In the genomic region with DNA sequence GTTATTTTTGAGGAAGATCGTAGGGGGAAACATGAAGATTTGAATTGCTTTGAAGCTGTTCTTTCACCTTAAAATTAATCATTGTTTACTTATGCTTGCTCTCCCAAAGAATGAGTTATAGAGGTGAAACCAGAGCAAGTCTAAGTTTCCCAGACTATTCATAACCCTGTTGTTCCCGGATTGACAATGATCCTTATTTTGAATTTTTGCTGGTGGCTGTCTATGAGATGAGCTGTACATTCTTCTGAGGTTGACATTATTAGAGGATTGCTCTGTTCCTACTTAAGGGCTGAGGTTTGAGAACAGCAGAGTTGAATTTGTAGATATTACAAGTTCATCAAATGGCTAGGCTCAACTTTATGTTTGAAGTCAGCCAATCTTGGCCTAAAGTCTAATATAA, we compare ENCODE assay signal across 16 cellular contexts. TPM values are rescaled to one million over a fixed set of nuclear protein-coding genes. Genes with fewer than 3 reads are reported as not detected.
A peak's percentile ranks its signal among the peaks of the same experiment; 100 is the strongest.
DNase-seq lines count a peak whose midpoint lies in the region; ATAC-seq and TF ChIP-seq lines count a peak whose summit lies in the region.
"Had no signal": no experiment of that assay in that cellular context is flagged by ENCODE, and none has a peak within 500 bp of the region (broad histone marks: within the 10 kb centered on the region; RNA-seq: fewer than 3 reads in every experiment).

No MANE protein-coding gene starts in this region.

- H3K9me3 ChIP-seq in suprapubic skin: no peaks in the 10 kb centered on the region

- TF ChIP-seq POLR2A in suprapubic skin (IDR thresholded peaks at IDR 0.05): no peak

- H3K36me3 Mint-ChIP-seq in HFFc6 (ENCODE audit: low read depth): 0 out of 2 replicates have a peak, but pooled peaks cover 5% of the 10 kb centered on the region

- no peak for TF ChIP-seq EP300 in suprapubic skin (IDR thresholded peaks at IDR 0.05)

- 78% methylated on average over 2 of the region's 2 CpGs for WGBS in suprapubic skin

- H3K4me3 ChIP-seq in suprapubic skin: no peak overlapping the region

- no peaks in the 10 kb centered on the region for H3K4me1 ChIP-seq in suprapubic skin

- no peak overlapping the region for H3K27ac ChIP-seq in suprapubic skin

- peak overlapping the region; percentile 1; the same call in 1 of the 2 replicates for H3K4me3 Mint-ChIP-seq in HFFc6

- no peaks in the 10 kb centered on the region; the same call in 1 of the 2 replicates for H3K9me3 Mint-ChIP-seq in HFFc6

- TF ChIP-seq CTCF in HFFc6 (IDR thresholded peaks at IDR 0.05): no peak
- TF ChIP-seq CTCF in suprapubic skin (IDR thresholded peaks at IDR 0.05): no peak

- no peaks in the 10 kb centered on the region for H3K36me3 ChIP-seq in suprapubic skin

- peak overlapping the region; percentile 20 for H3K27ac Mint-ChIP-seq in HFFc6

- no peaks in the 10 kb centered on the region for H3K27me3 ChIP-seq in suprapubic skin

- DNase-seq in EL (peak; percentile 41), HFFc6 (peak; percentile 39), amniotic epithelial cell (ENCODE audit: low read depth) (peak; percentile 1), renal cortical epithelial cell (ENCODE audit: low read depth) (peak; percentile 25), suprapubic skin (ENCODE audit: low spot score in 2 of 2) (no peak), ureter (ENCODE audit: low spot score) (no peak)
- DNase-seq: DMS 273 treated with DMSO at 0.1 percent for 48 hours, DND-41, NCI-H1436, NCI-H2029, NCI-H2171 treated with DMSO at 0.1 percent for 48 hours, NCI-H446 treated with DMSO at 0.1 percent for 48 hours, NCI-H69, Right ventricle myocardium superior, SW 1271 had no signal

- no peak for ATAC-seq in GM19328 (IDR thresholded peaks at IDR 0.05; ENCODE audit: unreplicated experiment)

- peaks cover 61% of the 10 kb centered on the region for H3K4me1 Mint-ChIP-seq in HFFc6 (ENCODE audit: low read depth)

- no peaks in the 10 kb centered on the region for H3K27me3 Mint-ChIP-seq in HFFc6 (ENCODE audit: insufficient read depth)

RNA-seq across cellular contexts. Expression of a gene that starts 19.3 kb away (rescaled TPM):
- total RNA-seq in HFFc6 (2021; fragmentation: NEBNext Ultra II Directional; extraction: Animal tissue kit (Norgen Biotek cat#: 25700)): 10 to 100 TPM; 34.9 to 57.6 (median 42.8) TPM
- 0.70 and 1.0 TPM in 2 replicates for total RNA-seq in renal cortical epithelial cell
- total RNA-seq in suprapubic skin: 10 to 100 TPM; 14.2 to 27.6 (median 16.7) TPM
- total RNA-seq in ureter: 9.5 TPM

Comparison
In these comparisons a context has a peak if more than half of its experiments do, and no peak if none do; other contexts are left out.
1. DNase-seq: peak in EL (single experiment), HFFc6 (single experiment), amniotic epithelial cell (single experiment) and renal cortical epithelial cell (single experiment); none in suprapubic skin (0 of 2) and ureter (single experiment).